23 cellular contexts compared by ENCODE assay signal in genomic region chr17:31522284-31522931, GRCh38.
DNase-seq lines count a peak whose midpoint lies in the region; ATAC-seq, FAIRE-seq and TF ChIP-seq lines count a peak whose summit lies in the region.
"Had no signal": no experiment of that assay in that cellular context is flagged by ENCODE, and none has a peak within 500 bp of the region (broad histone marks: within the 10 kb centered on the region; RNA-seq: fewer than 3 reads in every experiment).

No MANE protein-coding gene starts in this region.

- ATAC-seq in Right ventricle myocardium superior (ENCODE audit: poor library complexity) (peak; percentile 37), GM21526 (IDR thresholded peaks at IDR 0.05; ENCODE audit: low FRiP score, unreplicated experiment) (no peak)
- no peak for ATAC-seq in stimulated activated effector memory CD8-positive, alpha-beta T cell treated with anti-CD3 and anti-CD28 coated beads, Interleukin-12 subunit alpha, Interleukin-12 subunit beta, amount 100 ng/mL, for 72 hours

- no peaks in the 10 kb centered on the region for H3K36me3 Mint-ChIP-seq in glutamatergic neuron (ENCODE audit: unreplicated experiment)
- peaks cover 78% of the 10 kb centered on the region for H3K36me3 Mint-ChIP-seq in stimulated activated effector memory CD8-positive, alpha-beta T cell treated with anti-CD3 and anti-CD28 coated beads, Interleukin-12 subunit alpha, Interleukin-12 subunit beta, amount 100 ng/mL, for 72 hours

- no peak for FAIRE-seq in small intestine (lab: Jason Lieb, UNC)
- FAIRE-seq: A204.1, G401.6, HTR-8/SVneo had no signal

- peaks cover 0 to 3% of the 10 kb centered on the region in 2 donors for H3K4me1 ChIP-seq in small intestine (ENCODE audit: control insufficient read depth in 2 of 2, insufficient read depth in 1 of 2, low read depth in 1 of 2, low read length in 1 of 2)
- peaks cover 0 to 4% of the 10 kb centered on the region in 2 donors for H3K4me1 ChIP-seq in thyroid gland

- no peak for TF ChIP-seq POLR2A in thyroid gland (IDR thresholded peaks at IDR 0.05)

- TF ChIP-seq CTCF in glutamatergic neuron (IDR thresholded peaks at IDR 0.05; ENCODE audit: partially characterized antibody, unreplicated experiment): no peak
- no peak for TF ChIP-seq CTCF in thyroid gland (IDR thresholded peaks at IDR 0.05)

- H3K27ac Mint-ChIP-seq in glutamatergic neuron (ENCODE audit: unreplicated experiment): no peak overlapping the region
- peak overlapping the region; percentile 70 for H3K27ac Mint-ChIP-seq in stimulated activated effector memory CD8-positive, alpha-beta T cell treated with anti-CD3 and anti-CD28 coated beads, Interleukin-12 subunit alpha, Interleukin-12 subunit beta, amount 100 ng/mL, for 72 hours
- H3K27ac Mint-ChIP-seq: CD4-positive, alpha-beta T cell; HFFc6 had no signal

- peaks cover 5% of the 10 kb centered on the region for H3K4me1 Mint-ChIP-seq in glutamatergic neuron (ENCODE audit: low read depth, unreplicated experiment)
- peaks cover 5% of the 10 kb centered on the region for H3K4me1 Mint-ChIP-seq in stimulated activated effector memory CD8-positive, alpha-beta T cell treated with anti-CD3 and anti-CD28 coated beads, Interleukin-12 subunit alpha, Interleukin-12 subunit beta, amount 100 ng/mL, for 72 hours

- H3K27me3 ChIP-seq in small intestine (ENCODE audit: control insufficient read depth in 2 of 2, insufficient read depth in 2 of 2, low read length in 2 of 2): no peaks in the 10 kb centered on the region
- no peaks in the 10 kb centered on the region for H3K27me3 ChIP-seq in thyroid gland

- intact Hi-C loops in Right ventricle myocardium superior (cut with DNase I) (no loop called here), cardiac septum (cut with DNase I) (no loop called here), thyroid gland (cut with DNase I) (no loop called here)

- H3K4me3 Mint-ChIP-seq in glutamatergic neuron (ENCODE audit: unreplicated experiment): no peak overlapping the region
- H3K4me3 Mint-ChIP-seq in stimulated activated effector memory CD8-positive, alpha-beta T cell treated with anti-CD3 and anti-CD28 coated beads, Interleukin-12 subunit alpha, Interleukin-12 subunit beta, amount 100 ng/mL, for 72 hours: no peak overlapping the region
- H3K4me3 Mint-ChIP-seq: CD4-positive, alpha-beta T cell; HFFc6; IgD-negative memory B cell had no signal

- H3K9me3 ChIP-seq in small intestine (ENCODE audit: control insufficient read depth, low read depth): no peaks in the 10 kb centered on the region
- no peaks in the 10 kb centered on the region for H3K9me3 ChIP-seq in thyroid gland
- H3K9me3 ChIP-seq: Caco-2 had no signal

- H3K27me3 Mint-ChIP-seq in glutamatergic neuron (ENCODE audit: unreplicated experiment): peaks cover 2% of the 10 kb centered on the region
- H3K27me3 Mint-ChIP-seq: CD4-positive, alpha-beta T cell; IgD-negative memory B cell had no signal

- no peak for DNase-seq in Right ventricle myocardium superior
- DNase-seq in cardiac septum (ENCODE audit: low spot score): no peak
- DNase-seq in glutamatergic neuron: peak; percentile 11
- DNase-seq in midbrain (lab: John Stamatoyannopoulos, UW): peak; percentile 29
- no peak for DNase-seq in stimulated activated effector memory CD8-positive, alpha-beta T cell treated with anti-CD3 and anti-CD28 coated beads, Interleukin-12 subunit alpha, Interleukin-12 subunit beta, amount 100 ng/mL, for 72 hours (ENCODE audit: low spot score in 2 of 2)
- DNase-seq in small intestine: no peak
- no peak for DNase-seq in thyroid gland
- DNase-seq: Caco-2; CD4-positive, alpha-beta T cell; H7; HFFc6; Karpas-422; NCI-H1417 treated with DMSO at 0.1 percent for 48 hours; NCI-H1930; NCI-H226; NCI-H524; NCI-H82; OCI-M1 had no signal

- H3K4me3 ChIP-seq in small intestine (ENCODE audit: low read depth in 1 of 2, low read length in 2 of 2) (no peak overlapping the region), thyroid gland (replicated peaks in 1 of 3) (no peak overlapping the region)

- no peak overlapping the region for H3K27ac ChIP-seq in small intestine (ENCODE audit: low read depth in 1 of 2, low read length in 1 of 2)
- no peak overlapping the region for H3K27ac ChIP-seq in thyroid gland

- H3K9me3 Mint-ChIP-seq in glutamatergic neuron (ENCODE audit: unreplicated experiment): peaks cover 3% of the 10 kb centered on the region
- no peaks in the 10 kb centered on the region for H3K9me3 Mint-ChIP-seq in stimulated activated effector memory CD8-positive, alpha-beta T cell treated with anti-CD3 and anti-CD28 coated beads, Interleukin-12 subunit alpha, Interleukin-12 subunit beta, amount 100 ng/mL, for 72 hours
- H3K9me3 Mint-ChIP-seq: CD4-positive, alpha-beta T cell; HFFc6; IgD-negative memory B cell had no signal

- 94 to 95% (median 94%) methylated on average over 16 of the region's 16 CpGs for WGBS in small intestine, 3 donors
- 96 to 97% methylated on average over 15 to 16 of the region's 16 CpGs for WGBS in thyroid gland, 2 donors

- H3K36me3 ChIP-seq in small intestine (ENCODE audit: control insufficient read depth in 2 of 2, insufficient read depth in 2 of 2, low read length in 2 of 2) (peaks cover 7 to 8% of the 10 kb centered on the region in 2 donors), thyroid gland (peaks cover 6 to 11% of the 10 kb centered on the region in 2 donors)

Comparison
In these comparisons a context has a peak if more than half of its experiments do, and no peak if none do; other contexts are left out.
1. DNase-seq: peak in glutamatergic neuron (single experiment) and midbrain (single experiment); none in Right ventricle myocardium superior (single experiment), cardiac septum (single experiment), stimulated activated effector memory CD8-positive, alpha-beta T cell treated with anti-CD3 and anti-CD28 coated beads, Interleukin-12 subunit alpha, Interleukin-12 subunit beta, amount 100 ng/mL, for 72 hours (0 of 2), small intestine (single experiment) and thyroid gland (0 of 2).